In genomic region chr15:74960995-74961588, GRCh38 we compare ENCODE assay signal across 18 cellular contexts. TPM values are rescaled to one million over a fixed set of nuclear protein-coding genes. Genes with fewer than 3 reads are reported as not detected.
A peak's percentile ranks its signal among the peaks of the same experiment; 100 is the strongest.
DNase-seq lines count a peak whose midpoint lies in the region; ATAC-seq and TF ChIP-seq lines count a peak whose summit lies in the region.
"Had no signal": no experiment of that assay in that cellular context is flagged by ENCODE, and none has a peak within 500 bp of the region (broad histone marks: within the 10 kb centered on the region; RNA-seq: fewer than 3 reads in every experiment).

No MANE protein-coding gene starts in this region.

- intact Hi-C loops in OCI-LY7 (cut with micrococcal nuclease; ENCODE audit: unreplicated experiment) (loop anchor here (5.0 kb wide), 1 partner anchor 214 kb away; the partner anchor contains the start of gene CYP1A2), upper lobe of right lung (cut with DNase I) (no loop called here)

- no peak for TF ChIP-seq CTCF in OCI-LY7 (conservative IDR thresholded peaks at IDR 0.05; ENCODE audit: low read length)
- TF ChIP-seq CTCF in endothelial cell (IDR thresholded peaks at IDR 0.05; ENCODE audit: unreplicated experiment) = no peak
- no peak for TF ChIP-seq CTCF in upper lobe of right lung (IDR thresholded peaks at IDR 0.05)

- CTCF ChIA-PET in OCI-LY7 (lab: Charles Lee; ENCODE audit: unreplicated experiment) = interaction anchor here (0.9 kb wide), 1 partner anchor 10 kb away, joined by 3 read pairs; no protein-coding TSS in a partner anchor

- H3K27ac ChIP-seq in OCI-LY7 (ENCODE audit: low read depth, low read length, poor library complexity, severe bottlenecking) = peak overlapping the region; percentile 16
- peak overlapping the region; percentile 30 for H3K27ac ChIP-seq in upper lobe of right lung
- H3K27ac ChIP-seq in SJCRH30 = no peak overlapping the region
- H3K27ac ChIP-seq: neural progenitor cell had no signal

- peak; percentile 60 to 75 for ATAC-seq in activated naive CD4-positive, alpha-beta T cell treated with anti-CD3 and anti-CD28 coated beads, Interleukin-2, amount 50 U/mL, for 72 hours
- ATAC-seq in upper lobe of right lung (no peak), HG03378 (IDR thresholded peaks at IDR 0.05; ENCODE audit: unreplicated experiment) (no peak)
- ATAC-seq: CD8-positive, alpha-beta T cell; Right ventricle myocardium inferior had no signal

- H3K4me3 ChIP-seq in OCI-LY7 (ENCODE audit: low read depth, low read length, poor library complexity, severe bottlenecking) (no peak overlapping the region), upper lobe of right lung (no peak overlapping the region), SJCRH30 (no peak overlapping the region)
- H3K4me3 ChIP-seq: neural progenitor cell, upper lobe of left lung had no signal

- H4K20me1 ChIP-seq in OCI-LY7 (ENCODE audit: insufficient read depth, low read length) = no peaks in the 10 kb centered on the region

- peak overlapping the region; percentile 16 to 57 for H3K27ac Mint-ChIP-seq in activated naive CD4-positive, alpha-beta T cell treated with anti-CD3 and anti-CD28 coated beads, Interleukin-2, amount 50 U/mL, for 72 hours
- peak overlapping the region; percentile 96 for H3K27ac Mint-ChIP-seq in endothelial cell (ENCODE audit: unreplicated experiment)
- H3K27ac Mint-ChIP-seq: CD8-positive, alpha-beta T cell; neural progenitor cell had no signal

- no peaks in the 10 kb centered on the region for H3K9me2 ChIP-seq in OCI-LY7 (ENCODE audit: insufficient read depth, low read length)

- peaks cover 60% of the 10 kb centered on the region for H3K4me1 Mint-ChIP-seq in endothelial cell (ENCODE audit: unreplicated experiment)

- H3K9me3 ChIP-seq in OCI-LY7 (ENCODE audit: low read length) (no peaks in the 10 kb centered on the region), upper lobe of right lung (no peaks in the 10 kb centered on the region), SJCRH30 (replicated peaks) (no peaks in the 10 kb centered on the region)
- H3K9me3 ChIP-seq: upper lobe of left lung had no signal

- H3K4me3 Mint-ChIP-seq in endothelial cell (ENCODE audit: unreplicated experiment) = peak overlapping the region; percentile 77
- H3K4me3 Mint-ChIP-seq: CD8-positive, alpha-beta T cell; neural progenitor cell had no signal

- peaks cover 15% of the 10 kb centered on the region for H3K27me3 Mint-ChIP-seq in endothelial cell (ENCODE audit: unreplicated experiment)

- H3K4me1 ChIP-seq in OCI-LY7 (ENCODE audit: insufficient read depth, low read length, poor library complexity, severe bottlenecking) (peaks cover 40% of the 10 kb centered on the region), upper lobe of right lung (peaks cover 29% of the 10 kb centered on the region), SJCRH30 (no peaks in the 10 kb centered on the region)

- H3K36me3 Mint-ChIP-seq in activated naive CD4-positive, alpha-beta T cell treated with anti-CD3 and anti-CD28 coated beads, Interleukin-2, amount 50 U/mL, for 72 hours = no peaks in the 10 kb centered on the region
- peaks cover 4% of the 10 kb centered on the region for H3K36me3 Mint-ChIP-seq in endothelial cell (ENCODE audit: low read depth, unreplicated experiment)
- H3K36me3 Mint-ChIP-seq: CD8-positive, alpha-beta T cell; neural progenitor cell had no signal

- H3K4me2 ChIP-seq in OCI-LY7 (ENCODE audit: low read length) = peak overlapping the region; percentile 58
- H3K4me2 ChIP-seq: neural progenitor cell had no signal

- H3K27me3 ChIP-seq in upper lobe of right lung (no peaks in the 10 kb centered on the region), SJCRH30 (no peaks in the 10 kb centered on the region; the same call in 1 of the 2 replicates)

- peak overlapping the region; percentile 68 for H2AFZ ChIP-seq in OCI-LY7 (ENCODE audit: low read length)
- H2AFZ ChIP-seq: neural progenitor cell had no signal

- H3K36me3 ChIP-seq in OCI-LY7 (ENCODE audit: insufficient read depth, low read length) (no peaks in the 10 kb centered on the region), upper lobe of right lung (no peaks in the 10 kb centered on the region), SJCRH30 (no peaks in the 10 kb centered on the region)
- H3K36me3 ChIP-seq: neural progenitor cell, upper lobe of left lung had no signal

- no peaks in the 10 kb centered on the region for H3K9me3 Mint-ChIP-seq in activated naive CD4-positive, alpha-beta T cell treated with anti-CD3 and anti-CD28 coated beads, Interleukin-2, amount 50 U/mL, for 72 hours
- H3K9me3 Mint-ChIP-seq in endothelial cell (ENCODE audit: unreplicated experiment) = no peaks in the 10 kb centered on the region
- H3K9me3 Mint-ChIP-seq: CD8-positive, alpha-beta T cell; neural progenitor cell had no signal

- BruUV-seq in OCI-LY7 (replicated peaks; lab: Mats Ljungman, UMichigan) = no TSS peak

- no peak for DNase-seq in activated naive CD4-positive, alpha-beta T cell treated with anti-CD3 and anti-CD28 coated beads, Interleukin-2, amount 50 U/mL, for 72 hours (ENCODE audit: low spot score in 2 of 2)
- DNase-seq in activated naive CD4-positive, alpha-beta T cell treated with anti-CD3 and anti-CD28 coated beads, Interleukin-2, amount 50 U/mL, for 16 hours = no peak
- no peak for DNase-seq in OCI-LY7 (ENCODE audit: low spot score)
- DNase-seq in endothelial cell (ENCODE audit: low spot score) = no peak
- DNase-seq in upper lobe of right lung = no peak
- DNase-seq in SJCRH30 = no peak
- DNase-seq: activated gamma-delta T cell; CD8-positive, alpha-beta T cell; EL; GOT3; NCI-H1436 treated with DMSO at 0.1 percent for 48 hours; NCI-H2171 treated with DMSO at 0.1 percent for 48 hours; stimulated activated CD4-positive, alpha-beta T cell treated with anti-CD3 and anti-CD28 coated beads, Interleukin-12 subunit alpha, Interleukin-12 subunit beta, amount 100 ng/mL, for 4 hours; T-helper 1 cell; upper lobe of left lung had no signal

- H3K79me2 ChIP-seq in OCI-LY7 (ENCODE audit: insufficient read depth, low read depth, low read length) = no peaks in the 10 kb centered on the region

- POLR2A ChIA-PET in OCI-LY7 (lab: Charles Lee) = no interaction called here

RNA-seq across cellular contexts. Expression of gene RPP25, which starts 4.5 kb away (rescaled TPM):
- 1 to 10 TPM; 3.4 to 6.6 TPM for total RNA-seq in activated naive CD4-positive, alpha-beta T cell treated with anti-CD3 and anti-CD28 coated beads, Interleukin-2, amount 50 U/mL, for 72 hours
- total RNA-seq in OCI-LY7 (2014; rRNA removed; shearing (Covaris generic)) = 2.6 and 3.0 TPM in 2 replicates
- total RNA-seq in OCI-LY7 (2022) (1.8 and 2.2 TPM in 2 replicates), endothelial cell (ENCODE audit: unreplicated experiment) (24.0 TPM), upper lobe of right lung (20.2 TPM)
- total RNA-seq in SJCRH30 (2014; rRNA removed; shearing (Covaris generic)) = 0.02 TPM in 1 of 2 replicates, not detected in the other

RNA-seq across cellular contexts. Expression of gene COX5A, which starts 23.2 kb away (rescaled TPM):
- 100 to 1,000 TPM; 314 to 323 TPM for total RNA-seq in activated naive CD4-positive, alpha-beta T cell treated with anti-CD3 and anti-CD28 coated beads, Interleukin-2, amount 50 U/mL, for 72 hours
- 87.2 and 168 TPM in 2 replicates for total RNA-seq in OCI-LY7 (2014; rRNA removed; shearing (Covaris generic))
- total RNA-seq in OCI-LY7 (2022) (364 and 391 TPM in 2 replicates), endothelial cell (ENCODE audit: unreplicated experiment) (182 TPM), upper lobe of right lung (138 TPM)
- total RNA-seq in SJCRH30 (2014; rRNA removed; shearing (Covaris generic)) = 212 and 220 TPM in 2 replicates

RNA-seq across cellular contexts. Expression of gene SCAMP5, which starts 34.3 kb away (rescaled TPM):
- total RNA-seq in activated naive CD4-positive, alpha-beta T cell treated with anti-CD3 and anti-CD28 coated beads, Interleukin-2, amount 50 U/mL, for 72 hours = 10 to 100 TPM in 1 of 2 donors, 1 to 10 TPM in 1; 3.7 to 11.4 TPM
- total RNA-seq in OCI-LY7 (2014; rRNA removed; shearing (Covaris generic)) = 18.6 and 29.4 TPM in 2 replicates
- 43.7 and 51.6 TPM in 2 replicates for total RNA-seq in OCI-LY7 (2022)
- total RNA-seq in endothelial cell (ENCODE audit: unreplicated experiment) = 132 TPM
- total RNA-seq in upper lobe of right lung = 2.6 TPM
- 13.5 and 14.4 TPM in 2 replicates for total RNA-seq in SJCRH30 (2014; rRNA removed; shearing (Covaris generic))

RNA-seq across cellular contexts. Expression of gene FAM219B, which starts 54.4 kb away (rescaled TPM):
- total RNA-seq in activated naive CD4-positive, alpha-beta T cell treated with anti-CD3 and anti-CD28 coated beads, Interleukin-2, amount 50 U/mL, for 72 hours = 10 to 100 TPM; 61.7 to 66.2 TPM
- total RNA-seq in OCI-LY7 (2014; rRNA removed; shearing (Covaris generic)) = 50.9 and 52.3 TPM in 2 replicates
- 62.8 and 67.6 TPM in 2 replicates for total RNA-seq in OCI-LY7 (2022)
- 70.0 TPM for total RNA-seq in endothelial cell (ENCODE audit: unreplicated experiment)
- total RNA-seq in upper lobe of right lung = 75.4 TPM
- 22.6 and 29.3 TPM in 2 replicates for total RNA-seq in SJCRH30 (2014; rRNA removed; shearing (Covaris generic))

Comparison
In these comparisons a context has a peak if more than half of its experiments do, and no peak if none do; other contexts are left out.
1. ATAC-seq: peak in activated naive CD4-positive, alpha-beta T cell treated with anti-CD3 and anti-CD28 coated beads, Interleukin-2, amount 50 U/mL, for 72 hours (2 of 2); none in upper lobe of right lung (single experiment) and HG03378 (single experiment).